ENCODE assay signal across 8 cellular contexts in the genomic region with DNA sequence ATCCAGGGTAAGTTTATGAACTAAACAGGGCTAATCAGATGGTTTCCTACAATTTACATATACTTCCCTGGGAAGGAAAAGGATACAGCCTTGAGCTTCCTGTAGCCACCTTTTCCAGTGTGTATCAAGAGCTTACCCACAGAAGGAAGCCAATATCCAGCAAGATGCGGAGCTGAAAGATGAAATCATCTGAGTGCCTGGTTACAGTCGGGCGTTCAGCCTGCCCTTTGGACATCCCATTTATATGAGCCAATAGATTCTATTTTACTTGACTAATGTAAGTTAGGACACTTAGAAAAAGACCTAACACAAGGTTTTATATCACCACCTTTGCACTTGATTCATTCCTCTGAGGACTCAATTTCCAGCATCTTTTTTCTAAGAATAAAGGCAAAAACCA.
"Had no signal": no experiment of that assay in that cellular context is flagged by ENCODE, and none has a peak within 500 bp of the region (broad histone marks: within the 10 kb centered on the region; RNA-seq: fewer than 3 reads in every experiment).

No MANE protein-coding gene starts in this region.

- ATAC-seq: GM23338, HepG2, K562 had no signal

- H2AFZ ChIP-seq: GM23338 had no signal

- FAIRE-seq: H1, H54, HepG2, K562 had no signal

- H3K27ac ChIP-seq: HL-60 had no signal

- DNase-seq: H9, HCEC 1CT had no signal

- H3K4me3 ChIP-seq: GM23338, K562 had no signal

- H3K4me2 ChIP-seq: GM23338 had no signal
